Comparison of ENCODE assay signal across 14 cellular contexts in the genomic region with DNA sequence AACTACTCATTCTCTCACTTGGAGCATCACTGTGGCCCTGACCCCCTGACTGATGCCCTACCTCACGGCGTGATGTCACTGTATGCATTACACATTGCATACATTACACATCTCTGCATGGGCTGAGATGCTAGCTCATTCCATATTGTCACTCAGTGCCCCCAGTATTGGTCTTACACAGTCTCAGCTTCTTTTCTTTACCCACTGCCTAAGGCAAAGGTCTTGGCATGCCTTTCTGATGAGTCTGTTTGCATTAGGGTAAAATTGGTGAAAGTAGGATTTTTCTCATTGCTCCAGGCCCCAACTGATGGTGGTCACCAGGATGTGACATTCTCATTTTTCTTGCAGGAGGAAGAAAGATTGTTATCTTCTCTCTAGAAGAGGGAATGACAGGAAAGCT.
"Had no signal": no experiment of that assay in that cellular context is flagged by ENCODE, and none has a peak within 500 bp of the region (broad histone marks: within the 10 kb centered on the region; RNA-seq: fewer than 3 reads in every experiment).

No MANE protein-coding gene starts in this region.

- H3K27me3 ChIP-seq: right lobe of liver had no signal

- DNase-seq: activated CD4-positive, alpha-beta memory T cell treated with anti-CD3 and anti-CD28 coated beads, Interleukin-2, amount 10 ng/mL, durations not matched to agents 7 days and 5 days; activated gamma-delta T cell; activated naive CD8-positive, alpha-beta T cell treated with anti-CD3 and anti-CD28 coated beads, Interleukin-2, amount 10 ng/mL, durations not matched to agents 7 days and 5 days; activated T-cell treated with anti-CD3 and anti-CD28 coated beads, Interleukin-2, amount 50 U/mL, for 48 hours; anterior cingulate cortex; endodermal cell; erythroblast; nephron progenitor cell; psoas muscle; right lobe of liver; stimulated activated naive CD8-positive, alpha-beta T cell treated with anti-CD3 and anti-CD28 coated beads, Interleukin-15, Interleukin-2, amounts not matched to agents 100 U/mL and 50 U/mL, for 24 hours had no signal

- H3K9me3 Mint-ChIP-seq: activated naive CD8-positive, alpha-beta T cell treated with anti-CD3 and anti-CD28 coated beads, Interleukin-2, amount 10 ng/mL, durations not matched to agents 7 days and 5 days; endodermal cell had no signal

- H3K9me3 ChIP-seq: psoas muscle, right lobe of liver had no signal

- H3K4me3 Mint-ChIP-seq: activated CD4-positive, alpha-beta memory T cell treated with anti-CD3 and anti-CD28 coated beads, Interleukin-2, amount 10 ng/mL, durations not matched to agents 7 days and 5 days; activated naive CD8-positive, alpha-beta T cell treated with anti-CD3 and anti-CD28 coated beads, Interleukin-2, amount 10 ng/mL, durations not matched to agents 7 days and 5 days; endodermal cell; memory B cell; nephron progenitor cell had no signal

- H3K4me1 ChIP-seq: psoas muscle, right lobe of liver had no signal

- ATAC-seq: left lobe of liver; psoas muscle; right lobe of liver; stimulated activated naive CD8-positive, alpha-beta T cell treated with anti-CD3 and anti-CD28 coated beads, Interleukin-15, Interleukin-2, amounts not matched to agents 100 U/mL and 50 U/mL, for 24 hours had no signal

- H3K27ac Mint-ChIP-seq: activated CD4-positive, alpha-beta memory T cell treated with anti-CD3 and anti-CD28 coated beads, Interleukin-2, amount 10 ng/mL, durations not matched to agents 7 days and 5 days; activated naive CD8-positive, alpha-beta T cell treated with anti-CD3 and anti-CD28 coated beads, Interleukin-2, amount 10 ng/mL, durations not matched to agents 7 days and 5 days; endodermal cell; memory B cell; nephron progenitor cell had no signal

- H3K36me3 Mint-ChIP-seq: activated naive CD8-positive, alpha-beta T cell treated with anti-CD3 and anti-CD28 coated beads, Interleukin-2, amount 10 ng/mL, durations not matched to agents 7 days and 5 days; memory B cell had no signal

- H3K4me1 Mint-ChIP-seq: activated CD4-positive, alpha-beta memory T cell treated with anti-CD3 and anti-CD28 coated beads, Interleukin-2, amount 10 ng/mL, durations not matched to agents 7 days and 5 days; activated naive CD8-positive, alpha-beta T cell treated with anti-CD3 and anti-CD28 coated beads, Interleukin-2, amount 10 ng/mL, durations not matched to agents 7 days and 5 days; endodermal cell had no signal

- H3K27me3 Mint-ChIP-seq: activated CD4-positive, alpha-beta memory T cell treated with anti-CD3 and anti-CD28 coated beads, Interleukin-2, amount 10 ng/mL, durations not matched to agents 7 days and 5 days; activated naive CD8-positive, alpha-beta T cell treated with anti-CD3 and anti-CD28 coated beads, Interleukin-2, amount 10 ng/mL, durations not matched to agents 7 days and 5 days had no signal

- H3K4me3 ChIP-seq: psoas muscle, right lobe of liver had no signal

- H3K36me3 ChIP-seq: right lobe of liver had no signal

- H3K27ac ChIP-seq: psoas muscle, right lobe of liver, VCaP had no signal
